ENCODE assay signal across 13 cellular contexts in genomic region chr17:72466606-72467005, GRCh38.
DNase-seq lines count a peak whose midpoint lies in the region; ATAC-seq and TF ChIP-seq lines count a peak whose summit lies in the region.
"Had no signal": no experiment of that assay in that cellular context is flagged by ENCODE, and none has a peak within 500 bp of the region (broad histone marks: within the 10 kb centered on the region; RNA-seq: fewer than 3 reads in every experiment).

No MANE protein-coding gene starts in this region.

- H3K36me3 ChIP-seq in body of pancreas (replicated peaks in 1 of 2; ENCODE audit: insufficient read depth in 1 of 2, low read depth in 2 of 2) = no peaks in the 10 kb centered on the region
- H3K36me3 ChIP-seq in right atrium auricular region = no peaks in the 10 kb centered on the region
- H3K36me3 ChIP-seq: BLaER1 had no signal

- WGBS in body of pancreas, 2 donors = 77 to 81% methylated on average over 3 of the region's 3 CpGs

- TF ChIP-seq POLR2A in body of pancreas (IDR thresholded peaks at IDR 0.05) = no peak

- no peaks in the 10 kb centered on the region for H3K9me3 ChIP-seq in body of pancreas
- H3K9me3 ChIP-seq in right atrium auricular region = no peaks in the 10 kb centered on the region

- H3K4me1 ChIP-seq in body of pancreas = peaks cover 53% of the 10 kb centered on the region
- no peaks in the 10 kb centered on the region for H3K4me1 ChIP-seq in right atrium auricular region

- no peak overlapping the region for H3K4me3 ChIP-seq in body of pancreas
- H3K4me3 ChIP-seq in right atrium auricular region = no peak overlapping the region
- H3K4me3 ChIP-seq: BLaER1 had no signal

- H3K27me3 ChIP-seq in body of pancreas (no peaks in the 10 kb centered on the region), right atrium auricular region (no peaks in the 10 kb centered on the region)
- H3K27me3 ChIP-seq: BLaER1 had no signal

- intact Hi-C loops in body of pancreas (cut with DNase I) (no loop called here), posterior vena cava (cut with DNase I) (loop anchor here in 1 of 2 donors (10.0 kb wide), 1 partner anchor 62 kb away; no protein-coding TSS in a partner anchor)

- TF ChIP-seq CTCF in body of pancreas (IDR thresholded peaks at IDR 0.05) = no peak
- TF ChIP-seq CTCF in right atrium auricular region (IDR thresholded peaks at IDR 0.05) = no peak

- H3K27ac ChIP-seq in body of pancreas (peak overlapping the region in 3 of 4 donors; percentile 50 to 92 (median 89)), right atrium auricular region (no peak overlapping the region)
- H3K27ac ChIP-seq: BLaER1 had no signal

- ATAC-seq in GM21381 (IDR thresholded peaks at IDR 0.05; ENCODE audit: unreplicated experiment) = peak; percentile 9
- peak; percentile 1 for ATAC-seq in HG03432 (IDR thresholded peaks at IDR 0.05; ENCODE audit: unreplicated experiment)
- no peak for ATAC-seq in body of pancreas
- ATAC-seq: T-cell had no signal

- DNase-seq in body of pancreas (no peak), posterior vena cava (ENCODE audit: low spot score) (peak; percentile 10), right atrium auricular region (ENCODE audit: low spot score) (no peak), C1 segment of cervical spinal cord (lab: John Stamatoyannopoulos, UW) (no peak), NCI-H146 (lab: John Stamatoyannopoulos, UW) (no peak), RKO (ENCODE audit: low spot score) (no peak)
- DNase-seq: activated T-cell treated with anti-CD3 and anti-CD28 coated beads, Interleukin-2, amount 50 U/mL, for 1 hour; Kasumi-1; NCI-H2107; T-cell had no signal

Comparison
In these comparisons a context has a peak if more than half of its experiments do, and no peak if none do; other contexts are left out.
1. H3K27ac ChIP-seq: peak in body of pancreas (3 of 4); none in right atrium auricular region (0 of 2).